In the genomic region with DNA sequence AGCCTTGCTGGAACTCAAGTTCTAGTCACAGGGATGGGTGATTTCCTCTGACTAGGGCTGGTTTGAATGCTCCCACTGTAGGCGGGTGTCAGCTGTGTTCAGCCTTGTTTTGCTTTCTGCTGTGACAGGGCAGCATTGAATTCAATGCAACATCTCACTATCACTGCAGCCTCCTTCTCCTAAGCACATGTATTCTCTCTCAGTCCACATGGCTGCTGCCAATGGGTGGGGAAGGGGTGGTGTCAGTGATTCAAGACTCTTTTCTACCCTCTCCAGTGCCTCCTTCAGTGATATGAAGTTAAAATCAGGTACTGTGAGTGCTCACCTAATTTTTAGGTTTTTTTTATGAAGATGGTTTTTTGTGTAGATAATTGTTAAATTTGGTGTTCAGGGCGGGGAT, we compare ENCODE assay signal across 25 cellular contexts. TPM values are rescaled to one million over a fixed set of nuclear protein-coding genes. Genes with fewer than 3 reads are reported as not detected.
DNase-seq lines count a peak whose midpoint lies in the region; ATAC-seq and TF ChIP-seq lines count a peak whose summit lies in the region.
"Had no signal": no experiment of that assay in that cellular context is flagged by ENCODE, and none has a peak within 500 bp of the region (broad histone marks: within the 10 kb centered on the region; RNA-seq: fewer than 3 reads in every experiment).

No MANE protein-coding gene starts in this region.

- H3K4me2 ChIP-seq in OCI-LY3 (ENCODE audit: low read length) = no peak overlapping the region
- H3K4me2 ChIP-seq: A549; BLaER1 treated with 17β-estradiol and CSF1 and Interleukin-3, amounts not matched to agents 10 nM and 100 nM had no signal

- in situ Hi-C loops in brain microvascular endothelial cell (cut with HindIII; ENCODE audit: low pct_ligation_motif_present, low sequenced_read_pairs) = no loop called here

- no peaks in the 10 kb centered on the region for H3K4me1 ChIP-seq in OCI-LY3 (ENCODE audit: low read length)
- no peaks in the 10 kb centered on the region for H3K4me1 ChIP-seq in CD8-positive, alpha-beta T cell (ENCODE audit: insufficient read depth, low read length)
- H3K4me1 ChIP-seq: BE2C; BLaER1 treated with 17β-estradiol and CSF1 and Interleukin-3, amounts not matched to agents 10 nM and 100 nM had no signal

- H4K20me1 ChIP-seq in OCI-LY3 (ENCODE audit: insufficient read depth, low read length) = no peaks in the 10 kb centered on the region

- no peaks in the 10 kb centered on the region for H3K9me3 ChIP-seq in OCI-LY3 (ENCODE audit: insufficient read depth, low read length)
- H3K9me3 ChIP-seq in CD8-positive, alpha-beta T cell (ENCODE audit: low read length) = no peaks in the 10 kb centered on the region
- H3K9me3 ChIP-seq: BE2C had no signal

- H3K27ac ChIP-seq in OCI-LY3 (ENCODE audit: low read length) (no peak overlapping the region), brain microvascular endothelial cell (no peak overlapping the region)
- H3K27ac ChIP-seq in CD8-positive, alpha-beta T cell (ENCODE audit: low read depth, low read length) = no peak overlapping the region
- H3K27ac ChIP-seq: A549; BLaER1 treated with 17β-estradiol and CSF1 and Interleukin-3, amounts not matched to agents 10 nM and 100 nM had no signal

- H3K9me3 Mint-ChIP-seq in osteocyte (ENCODE audit: unreplicated experiment) = peaks cover 10% of the 10 kb centered on the region
- H3K9me3 Mint-ChIP-seq in CD8-positive, alpha-beta T cell = peaks cover 2% of the 10 kb centered on the region

- peaks cover 34% of the 10 kb centered on the region for H3K36me3 Mint-ChIP-seq in osteocyte (ENCODE audit: unreplicated experiment)
- H3K36me3 Mint-ChIP-seq in CD8-positive, alpha-beta T cell = no peaks in the 10 kb centered on the region
- H3K36me3 Mint-ChIP-seq: CD14-positive monocyte had no signal

- CTCF ChIA-PET in CD8-positive, alpha-beta T cell (lab: Charles Lee) = no interaction called here

- H3K4me3 Mint-ChIP-seq in osteocyte (ENCODE audit: unreplicated experiment) = no peak overlapping the region
- H3K4me3 Mint-ChIP-seq in CD8-positive, alpha-beta T cell = no peak overlapping the region
- H3K4me3 Mint-ChIP-seq: CD14-positive monocyte; CD4-positive, alpha-beta T cell; HFFc6 had no signal

- H3K27me3 ChIP-seq in OCI-LY3 (ENCODE audit: low read depth, low read length) (no peaks in the 10 kb centered on the region), brain microvascular endothelial cell (replicated peaks) (no peaks in the 10 kb centered on the region)
- H3K27me3 ChIP-seq in CD8-positive, alpha-beta T cell (ENCODE audit: insufficient read depth, low read length) = no peaks in the 10 kb centered on the region
- H3K27me3 ChIP-seq: BE2C had no signal

- ATAC-seq in CD8-positive, alpha-beta T cell = no peak
- ATAC-seq: A549 had no signal

- 0 out of 2 replicates have a peak overlapping the region, but pooled peaks have one; percentile 31 for H2AFZ ChIP-seq in OCI-LY3 (ENCODE audit: low read depth, low read length)

- no peak overlapping the region for H3K9ac ChIP-seq in OCI-LY3 (ENCODE audit: low read length)
- H3K9ac ChIP-seq: BLaER1 treated with 17β-estradiol and CSF1 and Interleukin-3, amounts not matched to agents 10 nM and 100 nM had no signal

- no peaks in the 10 kb centered on the region for H3K79me2 ChIP-seq in OCI-LY3 (ENCODE audit: low read length)

- H3K27ac Mint-ChIP-seq in osteocyte (ENCODE audit: unreplicated experiment) = peak overlapping the region; percentile 77
- H3K27ac Mint-ChIP-seq in CD8-positive, alpha-beta T cell = no peak overlapping the region
- H3K27ac Mint-ChIP-seq: CD14-positive monocyte; CD4-positive, alpha-beta T cell; HFFc6 had no signal

- H3K36me3 ChIP-seq in OCI-LY3 (replicated peaks; ENCODE audit: low read depth, low read length) = no peaks in the 10 kb centered on the region
- H3K36me3 ChIP-seq in brain microvascular endothelial cell (replicated peaks) = no peaks in the 10 kb centered on the region
- H3K36me3 ChIP-seq in CD8-positive, alpha-beta T cell (ENCODE audit: insufficient read depth, low read length) = no peaks in the 10 kb centered on the region
- H3K36me3 ChIP-seq: BE2C; BLaER1 treated with 17β-estradiol and CSF1 and Interleukin-3, amounts not matched to agents 10 nM and 100 nM; HAP-1 had no signal

- DNase-seq in brain microvascular endothelial cell (peak; percentile 3), globus pallidus (ENCODE audit: low spot score) (peak; percentile 1), osteocyte (ENCODE audit: extremely low spot score, unreplicated experiment) (no peak), dermis blood vessel endothelial cell (no peak), dedifferentiated amniotic fluid mesenchymal stem cell (ENCODE audit: extremely low spot score) (no peak)
- DNase-seq in activated CD4-positive, alpha-beta T cell treated with anti-CD3 and anti-CD28 coated beads, Interleukin-2, amount 50 U/mL, for 1 hour = no peak
- DNase-seq in CD8-positive, alpha-beta T cell = no peak
- DNase-seq: 8988T; ACHN; AML-193; BE2C; Calu3; CD4-positive, alpha-beta T cell; COR-L47; DMS53; DMS79 treated with DMSO at 0.1 percent for 48 hours; GF-D8; GOT3; HFFc6 had no signal

- H3K4me1 Mint-ChIP-seq in osteocyte (ENCODE audit: unreplicated experiment) = peaks cover 42% of the 10 kb centered on the region
- no peaks in the 10 kb centered on the region for H3K4me1 Mint-ChIP-seq in CD8-positive, alpha-beta T cell (ENCODE audit: low read depth)
- H3K4me1 Mint-ChIP-seq: CD14-positive monocyte had no signal

- H3K27me3 Mint-ChIP-seq in osteocyte (ENCODE audit: unreplicated experiment) = no peaks in the 10 kb centered on the region
- H3K27me3 Mint-ChIP-seq in CD8-positive, alpha-beta T cell (ENCODE audit: low read depth) = no peaks in the 10 kb centered on the region
- H3K27me3 Mint-ChIP-seq: CD4-positive, alpha-beta T cell had no signal

- TF ChIP-seq CTCF in OCI-LY3 (IDR thresholded peaks at IDR 0.05; ENCODE audit: low read depth, low read length) = no peak
- TF ChIP-seq CTCF in brain microvascular endothelial cell (IDR thresholded peaks at IDR 0.05; ENCODE audit: low read depth, low read length, missing control alignments) = no peak
- TF ChIP-seq CTCF in osteocyte (IDR thresholded peaks at IDR 0.05) = no peak
- TF ChIP-seq CTCF in CD8-positive, alpha-beta T cell (IDR thresholded peaks at IDR 0.05) = no peak

- H3K4me3 ChIP-seq in OCI-LY3 (ENCODE audit: low read length) (no peak overlapping the region), brain microvascular endothelial cell (ENCODE audit: low read depth, low read length) (no peak overlapping the region)
- H3K4me3 ChIP-seq in CD8-positive, alpha-beta T cell (ENCODE audit: low read depth, low read length) = no peak overlapping the region
- H3K4me3 ChIP-seq: A549; BLaER1 treated with 17β-estradiol and CSF1 and Interleukin-3, amounts not matched to agents 10 nM and 100 nM; HAP-1 had no signal

- POLR2A ChIA-PET in CD8-positive, alpha-beta T cell (lab: Charles Lee) = no interaction called here

- intact Hi-C loops in CD8-positive, alpha-beta T cell (cut with DNase I, micrococcal nuclease) = no loop called here

RNA-seq across cellular contexts. Expression of gene COL4A5, which starts 46.3 kb away (rescaled TPM):
- total RNA-seq in osteocyte (535 and 547 TPM in 2 replicates), dermis blood vessel endothelial cell (48.0 and 54.9 TPM in 2 replicates)
- total RNA-seq in CD8-positive, alpha-beta T cell = not detected
- total RNA-seq: CD4-positive, alpha-beta T cell had no signal

RNA-seq across cellular contexts. Expression of gene COL4A6, which starts 47.7 kb away (rescaled TPM):
- total RNA-seq in osteocyte (36.2 and 36.9 TPM in 2 replicates), dermis blood vessel endothelial cell (0.68 and 1.3 TPM in 2 replicates)
- total RNA-seq in CD8-positive, alpha-beta T cell = not detected
- total RNA-seq: CD4-positive, alpha-beta T cell; G401 had no signal

Comparison
In these comparisons a context has a peak if more than half of its experiments do, and no peak if none do; other contexts are left out.
1. DNase-seq: peak in brain microvascular endothelial cell (single experiment) and globus pallidus (single experiment); none in osteocyte (single experiment), dermis blood vessel endothelial cell (single experiment), dedifferentiated amniotic fluid mesenchymal stem cell (single experiment), activated CD4-positive, alpha-beta T cell treated with anti-CD3 and anti-CD28 coated beads, Interleukin-2, amount 50 U/mL, for 1 hour (single experiment) and CD8-positive, alpha-beta T cell (0 of 7).
2. RNA of gene COL4A5, which starts 46.3 kb away (total RNA-seq): 535 to 547 TPM in osteocyte and 48.0 to 54.9 TPM in dermis blood vessel endothelial cell; not detected in CD8-positive, alpha-beta T cell; every median in the first group is over 10 times any median in the second.
3. RNA of gene COL4A6, which starts 47.7 kb away (total RNA-seq): 36.2 to 36.9 TPM in osteocyte; 0.68 to 1.3 TPM in dermis blood vessel endothelial cell and not detected in CD8-positive, alpha-beta T cell; every median in the first group is over 10 times any median in the second.